Comparison of ENCODE assay signal across 23 cellular contexts in genomic region chr10:351770-352318, GRCh38.
A peak's percentile ranks its signal among the peaks of the same experiment; 100 is the strongest.
DNase-seq lines count a peak whose midpoint lies in the region; ATAC-seq and TF ChIP-seq lines count a peak whose summit lies in the region.
"Had no signal": no experiment of that assay in that cellular context is flagged by ENCODE, and none has a peak within 500 bp of the region (broad histone marks: within the 10 kb centered on the region; RNA-seq: fewer than 3 reads in every experiment).

No MANE protein-coding gene starts in this region.

- no peaks in the 10 kb centered on the region for H3K36me3 Mint-ChIP-seq in activated CD4-positive, alpha-beta T cell treated with anti-CD3 and anti-CD28 coated beads, Interleukin-2, amount 10 ng/mL, durations not matched to agents 7 days and 5 days (ENCODE audit: low read depth)
- no peaks in the 10 kb centered on the region for H3K36me3 Mint-ChIP-seq in activated T-cell treated with anti-CD3 and anti-CD28 coated beads, Interleukin-2, amount 50 U/mL, for 72 hours (ENCODE audit: insufficient read depth in 2 of 2)

- H3K9ac ChIP-seq in DND-41 (ENCODE audit: low read depth, low read length) = no peak overlapping the region

- peak overlapping the region; percentile 16 for H3K27ac Mint-ChIP-seq in activated CD4-positive, alpha-beta T cell treated with anti-CD3 and anti-CD28 coated beads, Interleukin-2, amount 10 ng/mL, durations not matched to agents 7 days and 5 days
- no peak overlapping the region for H3K27ac Mint-ChIP-seq in activated T-cell treated with anti-CD3 and anti-CD28 coated beads, Interleukin-2, amount 50 U/mL, for 72 hours
- H3K27ac Mint-ChIP-seq: type B pancreatic cell had no signal

- no peaks in the 10 kb centered on the region for H3K79me2 ChIP-seq in DND-41 (ENCODE audit: insufficient read depth, low read length)

- intact Hi-C loops in spleen (cut with DNase I; ENCODE audit: low total_unique reads) = no loop called here

- H3K4me3 ChIP-seq in DND-41 (ENCODE audit: low read depth in 1 of 2, low read length in 2 of 2) (no peak overlapping the region), spleen (no peak overlapping the region)
- H3K4me3 ChIP-seq: lung, stomach had no signal

- H3K9me3 Mint-ChIP-seq in activated CD4-positive, alpha-beta T cell treated with anti-CD3 and anti-CD28 coated beads, Interleukin-2, amount 10 ng/mL, durations not matched to agents 7 days and 5 days = no peaks in the 10 kb centered on the region
- H3K9me3 Mint-ChIP-seq in activated T-cell treated with anti-CD3 and anti-CD28 coated beads, Interleukin-2, amount 50 U/mL, for 72 hours = no peaks in the 10 kb centered on the region
- H3K9me3 Mint-ChIP-seq: H9, type B pancreatic cell had no signal

- no peaks in the 10 kb centered on the region for H4K20me1 ChIP-seq in DND-41 (ENCODE audit: insufficient read depth, low read length)

- H3K4me3 Mint-ChIP-seq in activated CD4-positive, alpha-beta T cell treated with anti-CD3 and anti-CD28 coated beads, Interleukin-2, amount 10 ng/mL, durations not matched to agents 7 days and 5 days = no peak overlapping the region
- H3K4me3 Mint-ChIP-seq in activated T-cell treated with anti-CD3 and anti-CD28 coated beads, Interleukin-2, amount 50 U/mL, for 72 hours = peak overlapping the region; percentile 49 to 61
- H3K4me3 Mint-ChIP-seq: H9, type B pancreatic cell had no signal

- no peaks in the 10 kb centered on the region for H3K4me1 ChIP-seq in DND-41 (ENCODE audit: insufficient read depth, low read length)
- H3K4me1 ChIP-seq in spleen = no peaks in the 10 kb centered on the region
- H3K4me1 ChIP-seq: BE2C, foreskin keratinocyte, stomach had no signal

- no peak overlapping the region for H3K27ac ChIP-seq in DND-41 (ENCODE audit: low read length)
- H3K27ac ChIP-seq in spleen = no peak overlapping the region
- H3K27ac ChIP-seq: foreskin keratinocyte, stomach had no signal

- POLR2A ChIA-PET in activated CD4-positive, alpha-beta T cell treated with anti-CD3 and anti-CD28 coated beads, Interleukin-2, amount 10 ng/mL, durations not matched to agents 7 days and 5 days (lab: Charles Lee) = no interaction called here

- 84 to 92% (median 87%) methylated on average over 13 of the region's 13 CpGs for WGBS in spleen, 5 donors

- ATAC-seq in DND-41 (ENCODE audit: insufficient read depth, low read depth) (peak; percentile 64), HG03175 (IDR thresholded peaks at IDR 0.05; ENCODE audit: unreplicated experiment) (no peak)
- ATAC-seq in activated T-cell treated with anti-CD3 and anti-CD28 coated beads, Interleukin-2, amount 50 U/mL, for 72 hours (replicated peaks in 1 of 2) = peak; percentile 80 to 87
- ATAC-seq: foreskin keratinocyte had no signal

- TF ChIP-seq CTCF in DND-41 (IDR thresholded peaks at IDR 0.05; ENCODE audit: borderline replicate concordance, extremely low read depth, low read length, poor library complexity, severe bottlenecking) = no peak
- TF ChIP-seq CTCF in spleen (IDR thresholded peaks at IDR 0.05 in 8 of 11, conservative IDR thresholded peaks at IDR 0.05 in 3 of 11) = no peak

- no peak for TF ChIP-seq POLR2A in spleen (IDR thresholded peaks at IDR 0.05)

- no peak overlapping the region for H3K4me2 ChIP-seq in DND-41 (ENCODE audit: insufficient read depth, low read length)

- peak; percentile 43 for DNase-seq in activated CD4-positive, alpha-beta T cell treated with anti-CD3 and anti-CD28 coated beads, Interleukin-2, amount 10 ng/mL, durations not matched to agents 7 days and 5 days
- no peak for DNase-seq in activated CD4-positive, alpha-beta T cell treated with anti-CD3 and anti-CD28 coated beads for 1 hour
- peak; percentile 23 for DNase-seq in DND-41
- DNase-seq in activated T-cell treated with anti-CD3 and anti-CD28 coated beads, Interleukin-2, amount 50 U/mL, for 72 hours = peak; percentile 30 to 47
- DNase-seq in spleen = peak; percentile 73
- no peak for DNase-seq in NCI-H2196 (lab: John Stamatoyannopoulos, UW; ENCODE audit: unreplicated experiment)
- DNase-seq in RPMI8226 = no peak
- DNase-seq: BE2C; Calu3; foreskin keratinocyte; H9; hippocampal formation; Kasumi-1; NCI-H1105; NCI-H2107; NCI-H524 treated with DMSO at 0.1 percent for 48 hours; nucleus accumbens; SHP77; stimulated activated CD4-positive, alpha-beta T cell treated with anti-CD3 and anti-CD28 coated beads, Interleukin-12 subunit alpha, Interleukin-12 subunit beta, amount 100 ng/mL, for 4 hours; stomach had no signal

- H3K27me3 Mint-ChIP-seq in activated CD4-positive, alpha-beta T cell treated with anti-CD3 and anti-CD28 coated beads, Interleukin-2, amount 10 ng/mL, durations not matched to agents 7 days and 5 days = no peaks in the 10 kb centered on the region
- H3K27me3 Mint-ChIP-seq in activated T-cell treated with anti-CD3 and anti-CD28 coated beads, Interleukin-2, amount 50 U/mL, for 72 hours (ENCODE audit: low read depth) = no peaks in the 10 kb centered on the region
- H3K27me3 Mint-ChIP-seq: type B pancreatic cell had no signal

- H3K36me3 ChIP-seq in DND-41 (ENCODE audit: insufficient read depth, low read length) (no peaks in the 10 kb centered on the region), spleen (peaks cover 0 to 73% (median 13%) of the 10 kb centered on the region in 6 donors)
- H3K36me3 ChIP-seq: BE2C had no signal

- H3K27me3 ChIP-seq in DND-41 (ENCODE audit: insufficient read depth, low read length, poor library complexity) (peaks cover 4% of the 10 kb centered on the region), spleen (replicated peaks in 1 of 7) (no peaks in the 10 kb centered on the region)
- H3K27me3 ChIP-seq: BE2C, foreskin keratinocyte, stomach had no signal

- CTCF ChIA-PET in activated CD4-positive, alpha-beta T cell treated with anti-CD3 and anti-CD28 coated beads, Interleukin-2, amount 10 ng/mL, durations not matched to agents 7 days and 5 days (lab: Charles Lee) = interaction anchor here (0.6 kb wide), 2 partner anchors 10 to 727 kb away, joined by 5 to 6 read pairs; no protein-coding TSS in a partner anchor

- H3K9me3 ChIP-seq in DND-41 (ENCODE audit: insufficient read depth, low read length, severe bottlenecking) (no peaks in the 10 kb centered on the region), spleen (no peaks in the 10 kb centered on the region)
- H3K9me3 ChIP-seq: BE2C, stomach had no signal

- no peak overlapping the region for H2AFZ ChIP-seq in DND-41 (ENCODE audit: low read depth, low read length)

- H3K4me1 Mint-ChIP-seq in activated CD4-positive, alpha-beta T cell treated with anti-CD3 and anti-CD28 coated beads, Interleukin-2, amount 10 ng/mL, durations not matched to agents 7 days and 5 days = peaks cover 14% of the 10 kb centered on the region
- peaks cover 19% of the 10 kb centered on the region for H3K4me1 Mint-ChIP-seq in activated T-cell treated with anti-CD3 and anti-CD28 coated beads, Interleukin-2, amount 50 U/mL, for 72 hours (ENCODE audit: low read depth)
- H3K4me1 Mint-ChIP-seq: H9 had no signal

Comparison
In these comparisons a context has a peak if more than half of its experiments do, and no peak if none do; other contexts are left out.
1. DNase-seq: peak in activated CD4-positive, alpha-beta T cell treated with anti-CD3 and anti-CD28 coated beads, Interleukin-2, amount 10 ng/mL, durations not matched to agents 7 days and 5 days (single experiment), DND-41 (single experiment), activated T-cell treated with anti-CD3 and anti-CD28 coated beads, Interleukin-2, amount 50 U/mL, for 72 hours (2 of 2) and spleen (single experiment); none in activated CD4-positive, alpha-beta T cell treated with anti-CD3 and anti-CD28 coated beads for 1 hour (single experiment), NCI-H2196 (single experiment) and RPMI8226 (single experiment).